ENCODE assay signal across 23 cellular contexts in the genomic region with DNA sequence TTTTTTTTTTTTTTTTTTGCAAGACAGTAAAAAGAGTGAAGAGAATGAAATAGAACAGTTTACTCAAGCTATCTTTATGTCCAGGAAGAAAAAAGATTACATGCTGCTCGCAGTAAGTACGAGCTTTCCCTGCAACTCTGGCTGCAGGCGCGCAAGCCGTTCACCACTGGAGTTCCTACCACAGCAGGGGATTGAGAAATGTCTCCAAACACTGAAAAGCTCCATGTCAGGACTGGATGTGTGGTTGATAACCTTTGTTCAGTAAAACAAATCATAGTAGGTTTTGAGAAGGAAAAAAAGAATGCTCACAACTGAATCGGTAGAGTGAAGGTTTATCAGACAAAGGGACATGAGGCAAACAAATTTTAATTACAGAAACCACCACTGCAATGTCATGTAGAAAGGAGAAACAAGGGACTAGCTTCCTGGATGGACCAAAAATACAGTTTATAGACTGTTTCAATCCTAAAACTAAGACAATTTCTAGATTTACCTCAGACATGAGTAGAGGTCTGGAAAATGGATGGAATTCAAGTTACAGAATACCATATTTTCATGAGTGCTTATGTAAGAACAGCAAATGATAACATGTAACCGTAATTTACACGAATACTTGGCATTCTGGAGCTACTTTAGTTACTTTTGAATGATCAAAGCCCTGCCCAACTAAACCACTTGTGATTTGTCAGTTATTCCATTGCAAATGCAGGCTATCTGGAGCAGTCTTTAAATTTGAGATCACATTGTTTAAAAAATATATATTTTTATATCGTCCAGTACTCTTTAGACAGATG.
A peak's percentile ranks its signal among the peaks of the same experiment; 100 is the strongest.
DNase-seq lines count a peak whose midpoint lies in the region; ATAC-seq and TF ChIP-seq lines count a peak whose summit lies in the region.
"Had no signal": no experiment of that assay in that cellular context is flagged by ENCODE, and none has a peak within 500 bp of the region (broad histone marks: within the 10 kb centered on the region; RNA-seq: fewer than 3 reads in every experiment).

No MANE protein-coding gene starts in this region.

- in situ Hi-C loops in mammary epithelial cell (cut with MboI; ENCODE audit: low sequenced_read_pairs in 2 of 2) = no loop called here

- H3K27ac ChIP-seq in mammary epithelial cell (ENCODE audit: insufficient read depth, low read depth, low read length) (no peak overlapping the region), iPS-20b (ENCODE audit: low read length) (peak overlapping the region; percentile 40)
- H3K27ac ChIP-seq: esophagus muscularis mucosa had no signal

- peaks cover 37% of the 10 kb centered on the region for H3K79me2 ChIP-seq in mammary epithelial cell (ENCODE audit: insufficient read depth, low read length)

- peaks cover 18% of the 10 kb centered on the region for H3K4me1 Mint-ChIP-seq in MCF 10A (ENCODE audit: insufficient read depth, unreplicated experiment)
- peaks cover 80% of the 10 kb centered on the region for H3K4me1 Mint-ChIP-seq in activated naive CD8-positive, alpha-beta T cell (ENCODE audit: low read depth)
- peaks cover 60% of the 10 kb centered on the region for H3K4me1 Mint-ChIP-seq in type B pancreatic cell (ENCODE audit: unreplicated experiment)

- H3K4me3 Mint-ChIP-seq in MCF 10A (ENCODE audit: unreplicated experiment) = no peak overlapping the region
- peak overlapping the region; percentile 5 for H3K4me3 Mint-ChIP-seq in activated naive CD8-positive, alpha-beta T cell
- no peak overlapping the region for H3K4me3 Mint-ChIP-seq in type B pancreatic cell
- H3K4me3 Mint-ChIP-seq: activated CD4-positive, alpha-beta T cell treated with anti-CD3 and anti-CD28 coated beads for 36 hours; CD8-positive, alpha-beta memory T cell; IgD-negative memory B cell; memory B cell; neural crest cell; stimulated activated naive B cell treated with anti-CD40 and anti-IgM and Interleukin-4, amounts not matched to agents 10 μg/mL and 1 μg/mL and 100 μg/mL, for 72 hours had no signal

- H4K20me1 ChIP-seq in mammary epithelial cell (ENCODE audit: insufficient read depth, low read length) = no peaks in the 10 kb centered on the region

- H3K9me3 ChIP-seq in mammary epithelial cell (replicated peaks; ENCODE audit: insufficient read depth, low read length) (no peaks in the 10 kb centered on the region), iPS-20b (ENCODE audit: insufficient read depth, low read depth, low read length) (no peaks in the 10 kb centered on the region)
- H3K9me3 ChIP-seq: esophagus muscularis mucosa had no signal

- dilution Hi-C loops in mammary epithelial cell (cut with HindIII; ENCODE audit: low sequenced_read_pairs) = no loop called here

- no peak overlapping the region for H3K4me2 ChIP-seq in mammary epithelial cell (ENCODE audit: insufficient read depth, low read depth, low read length)

- TF ChIP-seq CTCF in mammary epithelial cell (conservative IDR thresholded peaks at IDR 0.05 in 1 of 2, IDR thresholded peaks at IDR 0.05 in 1 of 2; ENCODE audit: extremely low read depth in 1 of 2, insufficient read depth in 1 of 2, low read depth in 1 of 2, low read length in 2 of 2) = no peak
- TF ChIP-seq CTCF in MCF 10A (IDR thresholded peaks at IDR 0.05; ENCODE audit: unreplicated experiment) = no peak
- TF ChIP-seq CTCF in type B pancreatic cell (conservative IDR thresholded peaks at IDR 0.05) = no peak

- ATAC-seq in GM21360 (IDR thresholded peaks at IDR 0.05; ENCODE audit: unreplicated experiment) = no peak
- no peak for ATAC-seq in GM19455 (IDR thresholded peaks at IDR 0.05; ENCODE audit: unreplicated experiment)
- ATAC-seq: activated CD4-positive, alpha-beta T cell treated with anti-CD3 and anti-CD28 coated beads for 36 hours; Panc1; stimulated activated naive B cell treated with anti-CD40 and anti-IgM and Interleukin-4, amounts not matched to agents 10 μg/mL and 1 μg/mL and 100 μg/mL, for 72 hours had no signal

- peaks cover 17% of the 10 kb centered on the region for H3K4me1 ChIP-seq in mammary epithelial cell (ENCODE audit: insufficient read depth, low read length)
- H3K4me1 ChIP-seq in iPS-20b (ENCODE audit: insufficient read depth, low read length) = peaks cover 68% of the 10 kb centered on the region

- H3K27me3 ChIP-seq in mammary epithelial cell (ENCODE audit: insufficient read depth, low read length) = no peaks in the 10 kb centered on the region
- no peaks in the 10 kb centered on the region for H3K27me3 ChIP-seq in iPS-20b (ENCODE audit: insufficient read depth, low read length)
- H3K27me3 ChIP-seq: esophagus muscularis mucosa had no signal

- H3K27me3 Mint-ChIP-seq in MCF 10A (ENCODE audit: insufficient read depth, unreplicated experiment) (no peaks in the 10 kb centered on the region), type B pancreatic cell (no peaks in the 10 kb centered on the region)
- H3K27me3 Mint-ChIP-seq in activated naive CD8-positive, alpha-beta T cell = no peaks in the 10 kb centered on the region
- H3K27me3 Mint-ChIP-seq: activated CD4-positive, alpha-beta T cell treated with anti-CD3 and anti-CD28 coated beads for 36 hours; CD8-positive, alpha-beta memory T cell; IgD-negative memory B cell; memory B cell; stimulated activated naive B cell treated with anti-CD40 and anti-IgM and Interleukin-4, amounts not matched to agents 10 μg/mL and 1 μg/mL and 100 μg/mL, for 72 hours had no signal

- H3K36me3 ChIP-seq in mammary epithelial cell (ENCODE audit: insufficient read depth, low read length) (peaks cover 14% of the 10 kb centered on the region), iPS-20b (ENCODE audit: insufficient read depth, low read depth, low read length) (peaks cover 21% of the 10 kb centered on the region)

- no peak overlapping the region for H3K9ac ChIP-seq in mammary epithelial cell (ENCODE audit: insufficient read depth, low read length)
- H3K9ac ChIP-seq in iPS-20b (ENCODE audit: low read depth, low read length) = peak overlapping the region; percentile 53; the same call in 1 of the 2 replicates

- DNase-seq in mammary epithelial cell = no peak
- DNase-seq in MCF 10A (ENCODE audit: unreplicated experiment) = no peak
- DNase-seq in type B pancreatic cell (ENCODE audit: extremely low spot score, unreplicated experiment) = no peak
- no peak for DNase-seq in NCI-H146 treated with DMSO at 0.1 percent for 48 hours (lab: John Stamatoyannopoulos, UW; ENCODE audit: unreplicated experiment)
- DNase-seq: activated CD4-positive, alpha-beta T cell treated with anti-CD3 and anti-CD28 coated beads for 36 hours; activated CD8-positive, alpha-beta memory T cell treated with anti-CD3 and anti-CD28 coated beads, Interleukin-2, amount 50 U/mL, for 48 hours; activated naive CD4-positive, alpha-beta T cell treated with Interleukin-2 at 50 U/mL for 16 hours; CD8-positive, alpha-beta memory T cell; DMS79 treated with DMSO at 0.1 percent for 48 hours; NCI-H1092; NCI-H2171; NCI-H748 treated with DMSO at 0.1 percent for 48 hours; stimulated activated naive B cell treated with anti-CD40 and anti-IgM and Interleukin-4, amounts not matched to agents 10 μg/mL and 1 μg/mL and 100 μg/mL, for 72 hours; T1000 had no signal

- H3K4me3 ChIP-seq in mammary epithelial cell (replicated peaks in 1 of 3; ENCODE audit: insufficient read depth in 1 of 3, low read depth in 2 of 3, low read length in 3 of 3) = no peak overlapping the region
- peak overlapping the region; percentile 44; the same call in 1 of the 2 replicates for H3K4me3 ChIP-seq in iPS-20b (ENCODE audit: low read length)
- H3K4me3 ChIP-seq: esophagus muscularis mucosa had no signal

- intact Hi-C loops in mammary epithelial cell (cut with micrococcal nuclease) (no loop called here), MCF 10A (cut with micrococcal nuclease) (no loop called here)

- CTCF ChIA-PET in mammary epithelial cell (lab: Charles Lee; ENCODE audit: low non-redundant PET) (no interaction called here), MCF 10A (lab: Yijun Ruan, JAX) (interaction anchor here (1.1 to 1.2 kb wide), 2 partner anchors 9 to 510 kb away, joined by 3 to 4 read pairs; no protein-coding TSS in a partner anchor)

- H3K9me3 Mint-ChIP-seq in MCF 10A (ENCODE audit: unreplicated experiment) (no peaks in the 10 kb centered on the region), type B pancreatic cell (no peaks in the 10 kb centered on the region)
- H3K9me3 Mint-ChIP-seq in activated naive CD8-positive, alpha-beta T cell (ENCODE audit: low read depth) = no peaks in the 10 kb centered on the region
- H3K9me3 Mint-ChIP-seq: CD8-positive, alpha-beta memory T cell; IgD-negative memory B cell; memory B cell; stimulated activated naive B cell treated with anti-CD40 and anti-IgM and Interleukin-4, amounts not matched to agents 10 μg/mL and 1 μg/mL and 100 μg/mL, for 72 hours had no signal

- no peak overlapping the region for H2AFZ ChIP-seq in mammary epithelial cell (ENCODE audit: low read depth, low read length)

- 94% methylated on average over 9 of the region's 9 CpGs for WGBS in mammary epithelial cell (ENCODE audit: low coverage, missing lambda C conversion rate)

- H3K36me3 Mint-ChIP-seq in MCF 10A (ENCODE audit: insufficient read depth, unreplicated experiment) (peaks cover 29% of the 10 kb centered on the region), type B pancreatic cell (peaks cover 27% of the 10 kb centered on the region)
- peaks cover 12% of the 10 kb centered on the region for H3K36me3 Mint-ChIP-seq in activated naive CD8-positive, alpha-beta T cell

- POLR2A ChIA-PET in MCF 10A (lab: Yijun Ruan, JAX) = interaction anchor here (1.0 kb wide), 1 partner anchor 12 kb away, joined by 3 read pairs; no protein-coding TSS in a partner anchor

- BruUV-seq in mammary epithelial cell (replicated peaks; lab: Mats Ljungman, UMichigan) (TSS peak; percentile 13), MCF 10A (replicated peaks; lab: Mats Ljungman, UMichigan) (no TSS peak)

- H3K27ac Mint-ChIP-seq in MCF 10A (ENCODE audit: low read depth, unreplicated experiment) (no peak overlapping the region), type B pancreatic cell (peak overlapping the region; percentile 19)
- H3K27ac Mint-ChIP-seq in activated naive CD8-positive, alpha-beta T cell = peak overlapping the region; percentile 61
- H3K27ac Mint-ChIP-seq: CD8-positive, alpha-beta memory T cell; IgD-negative memory B cell; memory B cell; stimulated activated naive B cell treated with anti-CD40 and anti-IgM and Interleukin-4, amounts not matched to agents 10 μg/mL and 1 μg/mL and 100 μg/mL, for 72 hours had no signal
